Comparison of ENCODE assay signal across 1 cellular context in the genomic region with DNA sequence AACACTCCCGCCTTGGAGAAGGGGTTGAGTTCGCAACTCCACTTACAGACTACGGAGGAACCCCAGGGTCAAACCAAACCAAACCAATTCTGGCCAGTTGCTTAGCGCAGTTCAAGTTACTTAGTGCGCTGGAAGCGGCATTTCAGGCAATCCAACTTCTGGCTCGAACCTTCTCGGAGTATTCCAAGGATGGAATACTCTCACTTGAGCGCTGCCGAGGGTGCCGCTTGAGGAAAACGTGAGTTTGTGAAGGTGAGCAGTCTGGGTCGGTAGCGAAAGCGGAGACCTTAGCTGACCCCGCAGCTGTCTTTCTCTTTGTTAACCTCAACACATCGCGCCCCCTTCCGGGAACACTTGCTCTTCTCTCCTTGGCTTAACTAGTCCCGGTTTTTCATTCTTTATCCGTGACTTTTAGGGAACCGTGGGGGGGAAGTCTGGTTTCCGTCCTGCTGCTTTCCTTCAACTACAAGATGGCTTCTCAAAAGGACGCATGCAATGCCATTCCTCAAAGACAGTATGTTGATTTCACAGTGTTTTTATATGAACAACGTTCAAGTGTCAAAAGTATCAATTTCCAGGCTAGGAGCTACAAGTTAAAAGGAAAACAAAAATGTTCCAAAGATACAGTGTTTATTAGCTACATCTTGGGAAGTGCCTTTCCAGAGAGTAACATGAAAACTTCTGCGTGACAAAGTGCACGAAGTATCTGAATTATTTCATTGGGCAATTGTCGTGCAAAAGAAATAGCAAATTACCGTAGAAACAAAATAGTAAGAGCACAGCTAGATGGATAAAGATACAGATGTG.
A peak's percentile ranks its signal among the peaks of the same experiment; 100 is the strongest.
TF ChIP-seq lines count a peak whose summit lies in the region.

No MANE protein-coding gene starts in this region.

TF ChIP-seq in GM12878, 131 proteins besides CTCF, POLR2A, EP300 and RAD21 (continued from another document and continues in another):
- TF ChIP-seq, protein P1, sequence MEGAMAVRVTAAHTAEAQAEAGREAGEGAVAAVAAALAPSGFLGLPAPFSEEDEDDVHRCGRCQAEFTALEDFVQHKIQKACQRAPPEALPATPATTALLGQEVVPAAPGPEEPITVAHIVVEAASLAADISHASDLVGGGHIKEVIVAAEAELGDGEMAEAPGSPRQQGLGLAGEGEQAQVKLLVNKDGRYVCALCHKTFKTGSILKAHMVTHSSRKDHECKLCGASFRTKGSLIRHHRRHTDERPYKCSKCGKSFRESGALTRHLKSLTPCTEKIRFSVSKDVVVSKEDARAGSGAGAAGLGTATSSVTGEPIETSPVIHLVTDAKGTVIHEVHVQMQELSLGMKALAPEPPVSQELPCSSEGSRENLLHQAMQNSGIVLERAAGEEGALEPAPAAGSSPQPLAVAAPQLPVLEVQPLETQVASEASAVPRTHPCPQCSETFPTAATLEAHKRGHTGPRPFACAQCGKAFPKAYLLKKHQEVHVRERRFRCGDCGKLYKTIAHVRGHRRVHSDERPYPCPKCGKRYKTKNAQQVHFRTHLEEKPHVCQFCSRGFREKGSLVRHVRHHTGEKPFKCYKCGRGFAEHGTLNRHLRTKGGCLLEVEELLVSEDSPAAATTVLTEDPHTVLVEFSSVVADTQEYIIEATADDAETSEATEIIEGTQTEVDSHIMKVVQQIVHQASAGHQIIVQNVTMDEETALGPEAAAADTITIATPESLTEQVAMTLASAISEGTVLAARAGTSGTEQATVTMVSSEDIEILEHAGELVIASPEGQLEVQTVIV (IDR thresholded peaks at IDR 0.05; ENCODE audit: borderline replicate concordance, partially characterized antibody) = no peak
- TF ChIP-seq, protein P2, sequence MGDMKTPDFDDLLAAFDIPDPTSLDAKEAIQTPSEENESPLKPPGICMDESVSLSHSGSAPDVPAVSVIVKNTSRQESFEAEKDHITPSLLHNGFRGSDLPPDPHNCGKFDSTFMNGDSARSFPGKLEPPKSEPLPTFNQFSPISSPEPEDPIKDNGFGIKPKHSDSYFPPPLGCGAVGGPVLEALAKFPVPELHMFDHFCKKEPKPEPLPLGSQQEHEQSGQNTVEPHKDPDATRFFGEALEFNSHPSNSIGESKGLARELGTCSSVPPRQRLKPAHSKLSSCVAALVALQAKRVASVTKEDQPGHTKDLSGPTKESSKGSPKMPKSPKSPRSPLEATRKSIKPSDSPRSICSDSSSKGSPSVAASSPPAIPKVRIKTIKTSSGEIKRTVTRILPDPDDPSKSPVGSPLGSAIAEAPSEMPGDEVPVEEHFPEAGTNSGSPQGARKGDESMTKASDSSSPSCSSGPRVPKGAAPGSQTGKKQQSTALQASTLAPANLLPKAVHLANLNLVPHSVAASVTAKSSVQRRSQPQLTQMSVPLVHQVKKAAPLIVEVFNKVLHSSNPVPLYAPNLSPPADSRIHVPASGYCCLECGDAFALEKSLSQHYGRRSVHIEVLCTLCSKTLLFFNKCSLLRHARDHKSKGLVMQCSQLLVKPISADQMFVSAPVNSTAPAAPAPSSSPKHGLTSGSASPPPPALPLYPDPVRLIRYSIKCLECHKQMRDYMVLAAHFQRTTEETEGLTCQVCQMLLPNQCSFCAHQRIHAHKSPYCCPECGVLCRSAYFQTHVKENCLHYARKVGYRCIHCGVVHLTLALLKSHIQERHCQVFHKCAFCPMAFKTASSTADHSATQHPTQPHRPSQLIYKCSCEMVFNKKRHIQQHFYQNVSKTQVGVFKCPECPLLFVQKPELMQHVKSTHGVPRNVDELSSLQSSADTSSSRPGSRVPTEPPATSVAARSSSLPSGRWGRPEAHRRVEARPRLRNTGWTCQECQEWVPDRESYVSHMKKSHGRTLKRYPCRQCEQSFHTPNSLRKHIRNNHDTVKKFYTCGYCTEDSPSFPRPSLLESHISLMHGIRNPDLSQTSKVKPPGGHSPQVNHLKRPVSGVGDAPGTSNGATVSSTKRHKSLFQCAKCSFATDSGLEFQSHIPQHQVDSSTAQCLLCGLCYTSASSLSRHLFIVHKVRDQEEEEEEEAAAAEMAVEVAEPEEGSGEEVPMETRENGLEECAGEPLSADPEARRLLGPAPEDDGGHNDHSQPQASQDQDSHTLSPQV (IDR thresholded peaks at IDR 0.05) = no peak
- peak; percentile 16 for TF ChIP-seq SMAD1 (IDR thresholded peaks at IDR 0.05; ENCODE audit: low read depth, partially characterized antibody)
- TF ChIP-seq, protein P3, sequence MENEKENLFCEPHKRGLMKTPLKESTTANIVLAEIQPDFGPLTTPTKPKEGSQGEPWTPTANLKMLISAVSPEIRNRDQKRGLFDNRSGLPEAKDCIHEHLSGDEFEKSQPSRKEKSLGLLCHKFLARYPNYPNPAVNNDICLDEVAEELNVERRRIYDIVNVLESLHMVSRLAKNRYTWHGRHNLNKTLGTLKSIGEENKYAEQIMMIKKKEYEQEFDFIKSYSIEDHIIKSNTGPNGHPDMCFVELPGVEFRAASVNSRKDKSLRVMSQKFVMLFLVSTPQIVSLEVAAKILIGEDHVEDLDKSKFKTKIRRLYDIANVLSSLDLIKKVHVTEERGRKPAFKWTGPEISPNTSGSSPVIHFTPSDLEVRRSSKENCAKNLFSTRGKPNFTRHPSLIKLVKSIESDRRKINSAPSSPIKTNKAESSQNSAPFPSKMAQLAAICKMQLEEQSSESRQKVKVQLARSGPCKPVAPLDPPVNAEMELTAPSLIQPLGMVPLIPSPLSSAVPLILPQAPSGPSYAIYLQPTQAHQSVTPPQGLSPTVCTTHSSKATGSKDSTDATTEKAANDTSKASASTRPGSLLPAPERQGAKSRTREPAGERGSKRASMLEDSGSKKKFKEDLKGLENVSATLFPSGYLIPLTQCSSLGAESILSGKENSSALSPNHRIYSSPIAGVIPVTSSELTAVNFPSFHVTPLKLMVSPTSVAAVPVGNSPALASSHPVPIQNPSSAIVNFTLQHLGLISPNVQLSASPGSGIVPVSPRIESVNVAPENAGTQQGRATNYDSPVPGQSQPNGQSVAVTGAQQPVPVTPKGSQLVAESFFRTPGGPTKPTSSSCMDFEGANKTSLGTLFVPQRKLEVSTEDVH (IDR thresholded peaks at IDR 0.05; ENCODE audit: low read depth, partially characterized antibody) = no peak
- peak; percentile 75 for TF ChIP-seq RUNX3 (IDR thresholded peaks at IDR 0.05; ENCODE audit: low read length)
- TF ChIP-seq CHD2 (IDR thresholded peaks at IDR 0.05; ENCODE audit: borderline replicate concordance, low read depth, low read length) = no peak
- TF ChIP-seq CREM (IDR thresholded peaks at IDR 0.05; ENCODE audit: low read depth) = no peak
- no peak for TF ChIP-seq POLR2AphosphoS5 (IDR thresholded peaks at IDR 0.05; ENCODE audit: low read length)
- TF ChIP-seq, protein P4, sequence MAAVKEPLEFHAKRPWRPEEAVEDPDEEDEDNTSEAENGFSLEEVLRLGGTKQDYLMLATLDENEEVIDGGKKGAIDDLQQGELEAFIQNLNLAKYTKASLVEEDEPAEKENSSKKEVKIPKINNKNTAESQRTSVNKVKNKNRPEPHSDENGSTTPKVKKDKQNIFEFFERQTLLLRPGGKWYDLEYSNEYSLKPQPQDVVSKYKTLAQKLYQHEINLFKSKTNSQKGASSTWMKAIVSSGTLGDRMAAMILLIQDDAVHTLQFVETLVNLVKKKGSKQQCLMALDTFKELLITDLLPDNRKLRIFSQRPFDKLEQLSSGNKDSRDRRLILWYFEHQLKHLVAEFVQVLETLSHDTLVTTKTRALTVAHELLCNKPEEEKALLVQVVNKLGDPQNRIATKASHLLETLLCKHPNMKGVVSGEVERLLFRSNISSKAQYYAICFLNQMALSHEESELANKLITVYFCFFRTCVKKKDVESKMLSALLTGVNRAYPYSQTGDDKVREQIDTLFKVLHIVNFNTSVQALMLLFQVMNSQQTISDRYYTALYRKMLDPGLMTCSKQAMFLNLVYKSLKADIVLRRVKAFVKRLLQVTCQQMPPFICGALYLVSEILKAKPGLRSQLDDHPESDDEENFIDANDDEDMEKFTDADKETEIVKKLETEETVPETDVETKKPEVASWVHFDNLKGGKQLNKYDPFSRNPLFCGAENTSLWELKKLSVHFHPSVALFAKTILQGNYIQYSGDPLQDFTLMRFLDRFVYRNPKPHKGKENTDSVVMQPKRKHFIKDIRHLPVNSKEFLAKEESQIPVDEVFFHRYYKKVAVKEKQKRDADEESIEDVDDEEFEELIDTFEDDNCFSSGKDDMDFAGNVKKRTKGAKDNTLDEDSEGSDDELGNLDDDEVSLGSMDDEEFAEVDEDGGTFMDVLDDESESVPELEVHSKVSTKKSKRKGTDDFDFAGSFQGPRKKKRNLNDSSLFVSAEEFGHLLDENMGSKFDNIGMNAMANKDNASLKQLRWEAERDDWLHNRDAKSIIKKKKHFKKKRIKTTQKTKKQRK (IDR thresholded peaks at IDR 0.05; ENCODE audit: low read depth, low read length) = no peak
- no peak for TF ChIP-seq POU2F2 (IDR thresholded peaks at IDR 0.05; ENCODE audit: borderline replicate concordance, low read depth, low read length)
- no peak for TF ChIP-seq PAX8 (IDR thresholded peaks at IDR 0.05)
- TF ChIP-seq TBL1XR1 (IDR thresholded peaks at IDR 0.05; ENCODE audit: low read depth, low read length) = no peak
- TF ChIP-seq, protein P5, sequence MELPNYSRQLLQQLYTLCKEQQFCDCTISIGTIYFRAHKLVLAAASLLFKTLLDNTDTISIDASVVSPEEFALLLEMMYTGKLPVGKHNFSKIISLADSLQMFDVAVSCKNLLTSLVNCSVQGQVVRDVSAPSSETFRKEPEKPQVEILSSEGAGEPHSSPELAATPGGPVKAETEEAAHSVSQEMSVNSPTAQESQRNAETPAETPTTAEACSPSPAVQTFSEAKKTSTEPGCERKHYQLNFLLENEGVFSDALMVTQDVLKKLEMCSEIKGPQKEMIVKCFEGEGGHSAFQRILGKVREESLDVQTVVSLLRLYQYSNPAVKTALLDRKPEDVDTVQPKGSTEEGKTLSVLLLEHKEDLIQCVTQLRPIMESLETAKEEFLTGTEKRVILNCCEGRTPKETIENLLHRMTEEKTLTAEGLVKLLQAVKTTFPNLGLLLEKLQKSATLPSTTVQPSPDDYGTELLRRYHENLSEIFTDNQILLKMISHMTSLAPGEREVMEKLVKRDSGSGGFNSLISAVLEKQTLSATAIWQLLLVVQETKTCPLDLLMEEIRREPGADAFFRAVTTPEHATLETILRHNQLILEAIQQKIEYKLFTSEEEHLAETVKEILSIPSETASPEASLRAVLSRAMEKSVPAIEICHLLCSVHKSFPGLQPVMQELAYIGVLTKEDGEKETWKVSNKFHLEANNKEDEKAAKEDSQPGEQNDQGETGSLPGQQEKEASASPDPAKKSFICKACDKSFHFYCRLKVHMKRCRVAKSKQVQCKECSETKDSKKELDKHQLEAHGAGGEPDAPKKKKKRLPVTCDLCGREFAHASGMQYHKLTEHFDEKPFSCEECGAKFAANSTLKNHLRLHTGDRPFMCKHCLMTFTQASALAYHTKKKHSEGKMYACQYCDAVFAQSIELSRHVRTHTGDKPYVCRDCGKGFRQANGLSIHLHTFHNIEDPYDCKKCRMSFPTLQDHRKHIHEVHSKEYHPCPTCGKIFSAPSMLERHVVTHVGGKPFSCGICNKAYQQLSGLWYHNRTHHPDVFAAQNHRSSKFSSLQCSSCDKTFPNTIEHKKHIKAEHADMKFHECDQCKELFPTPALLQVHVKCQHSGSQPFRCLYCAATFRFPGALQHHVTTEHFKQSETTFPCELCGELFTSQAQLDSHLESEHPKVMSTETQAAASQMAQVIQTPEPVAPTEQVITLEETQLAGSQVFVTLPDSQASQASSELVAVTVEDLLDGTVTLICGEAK (IDR thresholded peaks at IDR 0.05; ENCODE audit: borderline replicate concordance) = no peak
- no peak for TF ChIP-seq SUPT20H (IDR thresholded peaks at IDR 0.05; ENCODE audit: borderline replicate concordance, control insufficient read depth, low read depth, low read length)
- no peak for TF ChIP-seq BCL11A (IDR thresholded peaks at IDR 0.05; ENCODE audit: low read depth, low read length)
- no peak for TF ChIP-seq NR2C1 (IDR thresholded peaks at IDR 0.05)
- no peak for TF ChIP-seq MYC (IDR thresholded peaks at IDR 0.05; ENCODE audit: insufficient read depth, insufficient read length, insufficient replicate concordance, low read length, severe bottlenecking)
- TF ChIP-seq, protein P6, sequence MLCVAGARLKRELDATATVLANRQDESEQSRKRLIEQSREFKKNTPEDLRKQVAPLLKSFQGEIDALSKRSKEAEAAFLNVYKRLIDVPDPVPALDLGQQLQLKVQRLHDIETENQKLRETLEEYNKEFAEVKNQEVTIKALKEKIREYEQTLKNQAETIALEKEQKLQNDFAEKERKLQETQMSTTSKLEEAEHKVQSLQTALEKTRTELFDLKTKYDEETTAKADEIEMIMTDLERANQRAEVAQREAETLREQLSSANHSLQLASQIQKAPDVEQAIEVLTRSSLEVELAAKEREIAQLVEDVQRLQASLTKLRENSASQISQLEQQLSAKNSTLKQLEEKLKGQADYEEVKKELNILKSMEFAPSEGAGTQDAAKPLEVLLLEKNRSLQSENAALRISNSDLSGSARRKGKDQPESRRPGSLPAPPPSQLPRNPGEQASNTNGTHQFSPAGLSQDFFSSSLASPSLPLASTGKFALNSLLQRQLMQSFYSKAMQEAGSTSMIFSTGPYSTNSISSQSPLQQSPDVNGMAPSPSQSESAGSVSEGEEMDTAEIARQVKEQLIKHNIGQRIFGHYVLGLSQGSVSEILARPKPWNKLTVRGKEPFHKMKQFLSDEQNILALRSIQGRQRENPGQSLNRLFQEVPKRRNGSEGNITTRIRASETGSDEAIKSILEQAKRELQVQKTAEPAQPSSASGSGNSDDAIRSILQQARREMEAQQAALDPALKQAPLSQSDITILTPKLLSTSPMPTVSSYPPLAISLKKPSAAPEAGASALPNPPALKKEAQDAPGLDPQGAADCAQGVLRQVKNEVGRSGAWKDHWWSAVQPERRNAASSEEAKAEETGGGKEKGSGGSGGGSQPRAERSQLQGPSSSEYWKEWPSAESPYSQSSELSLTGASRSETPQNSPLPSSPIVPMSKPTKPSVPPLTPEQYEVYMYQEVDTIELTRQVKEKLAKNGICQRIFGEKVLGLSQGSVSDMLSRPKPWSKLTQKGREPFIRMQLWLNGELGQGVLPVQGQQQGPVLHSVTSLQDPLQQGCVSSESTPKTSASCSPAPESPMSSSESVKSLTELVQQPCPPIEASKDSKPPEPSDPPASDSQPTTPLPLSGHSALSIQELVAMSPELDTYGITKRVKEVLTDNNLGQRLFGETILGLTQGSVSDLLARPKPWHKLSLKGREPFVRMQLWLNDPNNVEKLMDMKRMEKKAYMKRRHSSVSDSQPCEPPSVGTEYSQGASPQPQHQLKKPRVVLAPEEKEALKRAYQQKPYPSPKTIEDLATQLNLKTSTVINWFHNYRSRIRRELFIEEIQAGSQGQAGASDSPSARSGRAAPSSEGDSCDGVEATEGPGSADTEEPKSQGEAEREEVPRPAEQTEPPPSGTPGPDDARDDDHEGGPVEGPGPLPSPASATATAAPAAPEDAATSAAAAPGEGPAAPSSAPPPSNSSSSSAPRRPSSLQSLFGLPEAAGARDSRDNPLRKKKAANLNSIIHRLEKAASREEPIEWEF (IDR thresholded peaks at IDR 0.05; ENCODE audit: insufficient replicate concordance, low read depth, low read length) = no peak
- TF ChIP-seq MXI1 (IDR thresholded peaks at IDR 0.05; ENCODE audit: low read depth, low read length) = no peak
- TF ChIP-seq, protein P7, sequence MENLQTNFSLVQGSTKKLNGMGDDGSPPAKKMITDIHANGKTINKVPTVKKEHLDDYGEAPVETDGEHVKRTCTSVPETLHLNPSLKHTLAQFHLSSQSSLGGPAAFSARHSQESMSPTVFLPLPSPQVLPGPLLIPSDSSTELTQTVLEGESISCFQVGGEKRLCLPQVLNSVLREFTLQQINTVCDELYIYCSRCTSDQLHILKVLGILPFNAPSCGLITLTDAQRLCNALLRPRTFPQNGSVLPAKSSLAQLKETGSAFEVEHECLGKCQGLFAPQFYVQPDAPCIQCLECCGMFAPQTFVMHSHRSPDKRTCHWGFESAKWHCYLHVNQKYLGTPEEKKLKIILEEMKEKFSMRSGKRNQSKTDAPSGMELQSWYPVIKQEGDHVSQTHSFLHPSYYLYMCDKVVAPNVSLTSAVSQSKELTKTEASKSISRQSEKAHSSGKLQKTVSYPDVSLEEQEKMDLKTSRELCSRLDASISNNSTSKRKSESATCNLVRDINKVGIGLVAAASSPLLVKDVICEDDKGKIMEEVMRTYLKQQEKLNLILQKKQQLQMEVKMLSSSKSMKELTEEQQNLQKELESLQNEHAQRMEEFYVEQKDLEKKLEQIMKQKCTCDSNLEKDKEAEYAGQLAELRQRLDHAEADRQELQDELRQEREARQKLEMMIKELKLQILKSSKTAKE (IDR thresholded peaks at IDR 0.05; ENCODE audit: low read depth, poor library complexity, severe bottlenecking) = peak; percentile 23
- TF ChIP-seq MTA2 (IDR thresholded peaks at IDR 0.05; ENCODE audit: low read depth) = no peak
- TF ChIP-seq ZNF274 (IDR thresholded peaks at IDR 0.05; ENCODE audit: insufficient read depth, insufficient read length) = no peak
